Comparison of ENCODE assay signal across 24 cellular contexts in the genomic region with DNA sequence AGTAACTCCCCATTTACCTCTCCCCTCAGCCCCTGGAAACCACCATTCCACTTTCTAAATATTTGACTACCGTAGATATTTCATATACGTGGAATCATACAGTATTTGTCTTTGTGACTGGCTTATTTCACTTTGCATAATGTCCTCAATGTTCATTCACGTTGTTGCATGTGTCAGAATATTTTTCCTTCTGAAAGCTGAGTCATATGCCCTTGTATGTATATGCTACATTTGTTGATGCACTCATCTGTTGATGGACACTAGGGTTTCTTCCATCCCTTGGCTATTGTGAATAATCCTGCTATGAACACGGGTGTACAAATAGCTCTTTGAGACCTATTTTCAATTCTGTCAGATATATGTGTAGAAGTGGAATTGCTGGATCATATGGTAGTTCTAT.
"Had no signal": no experiment of that assay in that cellular context is flagged by ENCODE, and none has a peak within 500 bp of the region (broad histone marks: within the 10 kb centered on the region; RNA-seq: fewer than 3 reads in every experiment).

No MANE protein-coding gene starts in this region.

- H3K4me3 ChIP-seq: SJSA1 had no signal

- H3K27me3 ChIP-seq: SJSA1 had no signal

- H3K36me3 ChIP-seq: SJSA1 had no signal

- ATAC-seq: activated CD4-positive, CD25-positive, alpha-beta regulatory T cell treated with anti-CD3 and anti-CD28 coated beads, Interleukin-2, amount 50 U/mL, for 24 hours; activated CD8-positive, alpha-beta T cell treated with anti-CD3 and anti-CD28 coated beads, Interleukin-2, amount 10 ng/mL, durations not matched to agents 7 days and 5 days; Panc1 had no signal

- H3K4me2 ChIP-seq: KMS-11 had no signal

- H3K9ac ChIP-seq: KMS-11 had no signal

- H3K27ac ChIP-seq: KMS-11, RWPE1, SJSA1 had no signal

- H3K4me1 ChIP-seq: SJSA1 had no signal

- DNase-seq: activated CD4-positive, alpha-beta T cell treated with anti-CD3 and anti-CD28 coated beads for 48 hours; activated CD4-positive, alpha-beta T cell treated with anti-CD3 and anti-CD28 coated beads, Interleukin-2, amount 50 U/mL, for 4 hours; activated CD8-positive, alpha-beta T cell treated with anti-CD3 and anti-CD28 coated beads, Interleukin-2, amount 10 ng/mL, durations not matched to agents 7 days and 5 days; activated gamma-delta T cell; activated naive CD4-positive, alpha-beta T cell treated with anti-CD3 and anti-CD28 coated beads for 36 hours; activated T-cell treated with anti-CD3 and anti-CD28 coated beads, Interleukin-2, amount 50 U/mL, for 24 hours; amygdala; central memory CD4-positive, alpha-beta T cell; MV-4-11; NCI-H1105; NCI-H1436; NCI-H1694 treated with DMSO at 0.1 percent for 48 hours; NCI-H2029 treated with DMSO at 0.1 percent for 48 hours; NCI-H345; NCI-H510A treated with DMSO at 0.1 percent for 48 hours; NCI-H69; NK-92 treated with Interleukin-12 subunit alpha and Interleukin-12 subunit beta, amount 100 ng/mL, for 24 hours; OCI-M1; SHP77 had no signal

- H3K9me3 ChIP-seq: SJSA1 had no signal
